8 cellular contexts compared by ENCODE assay signal in genomic region chr2:126658316-126658909, GRCh38. TPM values are rescaled to one million over a fixed set of nuclear protein-coding genes. Genes with fewer than 3 reads are reported as not detected.
DNase-seq lines count a peak whose midpoint lies in the region; ATAC-seq and TF ChIP-seq lines count a peak whose summit lies in the region.

No MANE protein-coding gene starts in this region.

- H3K36me3 ChIP-seq in colonic mucosa = no peaks in the 10 kb centered on the region
- no peaks in the 10 kb centered on the region for H3K36me3 ChIP-seq in sigmoid colon
- H3K36me3 ChIP-seq in MG63 = 0 out of 2 replicates have a peak, but pooled peaks cover 5% of the 10 kb centered on the region

- H3K9me3 ChIP-seq in colonic mucosa = no peaks in the 10 kb centered on the region
- H3K9me3 ChIP-seq in sigmoid colon = no peaks in the 10 kb centered on the region
- H3K9me3 ChIP-seq in MG63 = no peaks in the 10 kb centered on the region

- TF ChIP-seq EP300 in sigmoid colon (IDR thresholded peaks at IDR 0.05) = no peak

- peak overlapping the region; percentile 21 to 51 for H3K9ac ChIP-seq in colonic mucosa (ENCODE audit: low read depth in 2 of 2, low read length in 2 of 2)

- H3K27ac ChIP-seq in colonic mucosa (peak overlapping the region; percentile 90), sigmoid colon (peak overlapping the region; percentile 94 to 99 (median 99))

- no peak for TF ChIP-seq CTCF in colonic mucosa (IDR thresholded peaks at IDR 0.05)
- TF ChIP-seq CTCF in sigmoid colon (IDR thresholded peaks at IDR 0.05) = no peak

- 59 to 76% methylated on average over 2 of the region's 2 CpGs for WGBS in sigmoid colon, 2 donors

- DNase-seq in colonic mucosa (no peak), sigmoid colon (no peak), globus pallidus (ENCODE audit: low spot score) (no peak), MG63 (no peak)

- H3K27me3 ChIP-seq in colonic mucosa (no peaks in the 10 kb centered on the region), sigmoid colon (no peaks in the 10 kb centered on the region), MG63 (no peaks in the 10 kb centered on the region)

- peak; percentile 12 for ATAC-seq in GM19351 (IDR thresholded peaks at IDR 0.05; ENCODE audit: unreplicated experiment)
- peak; percentile 7 for ATAC-seq in HG03196 (IDR thresholded peaks at IDR 0.05; ENCODE audit: unreplicated experiment)
- ATAC-seq in GM18519 (IDR thresholded peaks at IDR 0.05; ENCODE audit: low FRiP score, unreplicated experiment) = no peak
- ATAC-seq in HG02884 (IDR thresholded peaks at IDR 0.05; ENCODE audit: unreplicated experiment) = no peak

- intact Hi-C loops in colonic mucosa (cut with DNase I) (no loop called here), sigmoid colon (cut with DNase I) (loop anchor here (10.0 kb wide), 2 partner anchors 46 to 726 kb away; partner anchors contain the start of gene MAP3K2)

- H3K4me3 ChIP-seq in colonic mucosa (no peak overlapping the region), sigmoid colon (peak overlapping the region; percentile 69 to 88 (median 86)), MG63 (no peak overlapping the region)

- TF ChIP-seq POLR2A in sigmoid colon (IDR thresholded peaks at IDR 0.05) = no peak

- H3K4me1 ChIP-seq in colonic mucosa (no peaks in the 10 kb centered on the region), sigmoid colon (peaks cover 0 to 79% (median 74%) of the 10 kb centered on the region in 4 donors)

RNA-seq across cellular contexts. Expression of gene GYPC, which starts 2.5 kb away (rescaled TPM):
- total RNA-seq in colonic mucosa = 10 to 100 TPM in 1 of 2 donors, 1 to 10 TPM in 1; 7.1 to 14.7 TPM
- 100 to 1,000 TPM in 3 of 4 donors, 10 to 100 TPM in 1; 93.5 to 123 (median 113) TPM for total RNA-seq in sigmoid colon
- polyA plus RNA-seq in sigmoid colon = 10 to 100 TPM; 18.0 to 93.7 (median 66.8) TPM
- total RNA-seq in MG63 (2014; rRNA removed; shearing (Covaris generic); ENCODE audit: low replicate concordance) = 49.1 and 118 TPM in 2 replicates

Comparison
In these comparisons a context has a peak if more than half of its experiments do, and no peak if none do; other contexts are left out.
1. ATAC-seq: peak in GM19351 (single experiment) and HG03196 (single experiment); none in GM18519 (single experiment) and HG02884 (single experiment).
2. H3K4me3 ChIP-seq: peak in sigmoid colon (4 of 4); none in colonic mucosa (single experiment) and MG63 (single experiment).